In genomic region chr10:75899816-75900357, GRCh38 we compare ENCODE assay signal across 31 cellular contexts.
"Had no signal": no experiment of that assay in that cellular context is flagged by ENCODE, and none has a peak within 500 bp of the region (broad histone marks: within the 10 kb centered on the region; RNA-seq: fewer than 3 reads in every experiment).

No MANE protein-coding gene starts in this region.

- H3K36me3 ChIP-seq: adrenal gland, breast epithelium, MG63, SJCRH30 had no signal

- H3K4me1 ChIP-seq: adrenal gland, breast epithelium, SJCRH30 had no signal

- H2AFZ ChIP-seq: PC-9 had no signal

- DNase-seq: activated CD4-positive, alpha-beta T cell treated with anti-CD3 and anti-CD28 coated beads, Interleukin-2, amount 10 ng/mL, durations not matched to agents 24 days and 14 days; activated CD4-positive, alpha-beta T cell treated with anti-CD3 and anti-CD28 coated beads, Interleukin-2, amount 50 U/mL, for 4 hours; activated CD8-positive, alpha-beta T cell treated with anti-CD3 and anti-CD28 coated beads for 36 hours; activated gamma-delta T cell; activated naive CD4-positive, alpha-beta T cell treated with Interleukin-2 at 50 U/mL for 16 hours; activated T-cell treated with anti-CD3 and anti-CD28 coated beads, Interleukin-2, amount 50 U/mL, for 1 hour; activated T-cell treated with anti-CD3 and anti-CD28 coated beads, Interleukin-2, amount 50 U/mL, for 72 hours; adrenal gland; body of pancreas; cerebellar nuclear complex; Karpas-422; KBM-7; MG63; NCI-H1092; NCI-H1436 treated with DMSO at 0.1 percent for 48 hours; NCI-H1694 treated with DMSO at 0.1 percent for 48 hours; NCI-H2029; NCI-H2171 treated with DMSO at 0.1 percent for 48 hours; NCI-H446; NCI-H510A treated with DMSO at 0.1 percent for 48 hours; NCI-H748 treated with DMSO at 0.1 percent for 48 hours; NK-92 treated with Interleukin-12 subunit alpha and Interleukin-12 subunit beta, amount 100 ng/mL, for 24 hours; PC-9; SHP77; SJCRH30 had no signal

- H3K27ac ChIP-seq: adrenal gland, body of pancreas, breast epithelium, PC-9, SJCRH30, SK-N-MC had no signal

- H3K9me3 Mint-ChIP-seq: activated CD4-positive, alpha-beta T cell treated with anti-CD3 and anti-CD28 coated beads, Interleukin-2, amount 10 ng/mL, durations not matched to agents 24 days and 14 days; activated CD8-positive, alpha-beta T cell treated with anti-CD3 and anti-CD28 coated beads for 36 hours; activated naive CD4-positive, alpha-beta T cell treated with anti-CD3 and anti-CD28 coated beads, Interleukin-2, amount 50 U/mL, for 72 hours; activated T-cell treated with anti-CD3 and anti-CD28 coated beads, Interleukin-2, amount 50 U/mL, for 72 hours; activated T-helper 17 cell treated with anti-CD3 and anti-CD28 coated beads, Interleukin-2, amount 50 U/mL, for 72 hours; T-helper 1 cell treated with Interleukin-12 subunit alpha and Interleukin-12 subunit beta and Interleukin-4 antibody, amounts not matched to agents 30 μg/mL and 1 μg/mL, for 36 hours; T-helper 2 cell treated with Interferon-gamma antibody and Interleukin-4, amounts not matched to agents 5 μg/mL and 100 μg/mL, for 36 hours had no signal

- H3K4me1 Mint-ChIP-seq: activated CD4-positive, alpha-beta T cell treated with anti-CD3 and anti-CD28 coated beads, Interleukin-2, amount 10 ng/mL, durations not matched to agents 24 days and 14 days; activated T-helper 17 cell treated with anti-CD3 and anti-CD28 coated beads, Interleukin-2, amount 50 U/mL, for 72 hours had no signal

- H3K4me3 ChIP-seq: adrenal gland, body of pancreas, breast epithelium, MG63, PC-9, SJCRH30, SK-N-MC had no signal

- H3K9me3 ChIP-seq: adrenal gland, body of pancreas, breast epithelium, MG63, SJCRH30 had no signal

- ATAC-seq: activated CD8-positive, alpha-beta T cell treated with anti-CD3 and anti-CD28 coated beads for 36 hours; activated naive CD4-positive, alpha-beta T cell treated with anti-CD3 and anti-CD28 coated beads, Interleukin-2, amount 50 U/mL, for 72 hours; activated T-cell treated with anti-CD3 and anti-CD28 coated beads, Interleukin-2, amount 50 U/mL, for 72 hours; activated T-helper 17 cell treated with anti-CD3 and anti-CD28 coated beads, Interleukin-2, amount 50 U/mL, for 72 hours; body of pancreas had no signal

- H3K4me3 Mint-ChIP-seq: activated CD4-positive, alpha-beta T cell treated with anti-CD3 and anti-CD28 coated beads, Interleukin-2, amount 10 ng/mL, durations not matched to agents 24 days and 14 days; activated CD8-positive, alpha-beta T cell treated with anti-CD3 and anti-CD28 coated beads for 36 hours; activated T-cell treated with anti-CD3 and anti-CD28 coated beads, Interleukin-2, amount 50 U/mL, for 72 hours; activated T-helper 17 cell treated with anti-CD3 and anti-CD28 coated beads, Interleukin-2, amount 50 U/mL, for 72 hours; T-helper 1 cell treated with Interleukin-12 subunit alpha and Interleukin-12 subunit beta and Interleukin-4 antibody, amounts not matched to agents 30 μg/mL and 1 μg/mL, for 36 hours; T-helper 2 cell treated with Interferon-gamma antibody and Interleukin-4, amounts not matched to agents 5 μg/mL and 100 μg/mL, for 36 hours had no signal

- H3K4me2 ChIP-seq: PC-9 had no signal

- H3K36me3 Mint-ChIP-seq: activated naive CD4-positive, alpha-beta T cell treated with anti-CD3 and anti-CD28 coated beads, Interleukin-2, amount 50 U/mL, for 72 hours had no signal

- H3K27ac Mint-ChIP-seq: activated CD4-positive, alpha-beta T cell treated with anti-CD3 and anti-CD28 coated beads, Interleukin-2, amount 10 ng/mL, durations not matched to agents 24 days and 14 days; activated CD8-positive, alpha-beta T cell treated with anti-CD3 and anti-CD28 coated beads for 36 hours; activated naive CD4-positive, alpha-beta T cell treated with anti-CD3 and anti-CD28 coated beads, Interleukin-2, amount 50 U/mL, for 72 hours; activated T-cell treated with anti-CD3 and anti-CD28 coated beads, Interleukin-2, amount 50 U/mL, for 72 hours; activated T-helper 17 cell treated with anti-CD3 and anti-CD28 coated beads, Interleukin-2, amount 50 U/mL, for 72 hours; T-helper 1 cell treated with Interleukin-12 subunit alpha and Interleukin-12 subunit beta and Interleukin-4 antibody, amounts not matched to agents 30 μg/mL and 1 μg/mL, for 36 hours; T-helper 2 cell treated with Interferon-gamma antibody and Interleukin-4, amounts not matched to agents 5 μg/mL and 100 μg/mL, for 36 hours had no signal
